Comparison of ENCODE assay signal across 20 cellular contexts in genomic region chr1:168105846-168106245, GRCh38. TPM values are rescaled to one million over a fixed set of nuclear protein-coding genes. Genes with fewer than 3 reads are reported as not detected.
DNase-seq lines count a peak whose midpoint lies in the region; ATAC-seq and TF ChIP-seq lines count a peak whose summit lies in the region.
"Had no signal": no experiment of that assay in that cellular context is flagged by ENCODE, and none has a peak within 500 bp of the region (broad histone marks: within the 10 kb centered on the region; RNA-seq: fewer than 3 reads in every experiment).

No MANE protein-coding gene starts in this region.

- H3K27ac ChIP-seq in HEK293 (ENCODE audit: extremely low read depth, low read depth, low read length) (no peak overlapping the region), coronary artery (no peak overlapping the region)
- H3K27ac ChIP-seq in CD4-positive, alpha-beta T cell (ENCODE audit: low read depth, low read length) = no peak overlapping the region
- H3K27ac ChIP-seq: BLaER1 treated with 17β-estradiol and CSF1 and Interleukin-3, amounts not matched to agents 10 nM and 100 nM; GM23248 had no signal

- intact Hi-C loops in CD4-positive, alpha-beta T cell (cut with DNase I, micrococcal nuclease) = no loop called here

- DNase-seq in coronary artery (ENCODE audit: low spot score) = peak; percentile 41
- DNase-seq in nephron progenitor cell = no peak
- no peak for DNase-seq in progenitor cell of endocrine pancreas (ENCODE audit: low spot score, unreplicated experiment)
- no peak for DNase-seq in activated CD8-positive, alpha-beta memory T cell treated with anti-CD3 and anti-CD28 coated beads, Interleukin-2, amount 50 U/mL, for 4 hours
- DNase-seq in CD4-positive, alpha-beta T cell = no peak
- DNase-seq: CD8-positive, alpha-beta memory T cell; COR-L47; DMS 273 treated with DMSO at 0.1 percent for 48 hours; DMS53; DND-41; EL; GM23248; HCEC 1CT; HFFc6 had no signal

- no peaks in the 10 kb centered on the region for H3K4me1 ChIP-seq in HEK293 (ENCODE audit: control insufficient read depth, insufficient read depth, low read length)
- H3K4me1 ChIP-seq: BLaER1 treated with 17β-estradiol and CSF1 and Interleukin-3, amounts not matched to agents 10 nM and 100 nM had no signal

- no peak for TF ChIP-seq CTCF in HEK293 (tag by site-specific recombination; IDR thresholded peaks at IDR 0.05)
- TF ChIP-seq CTCF in coronary artery (IDR thresholded peaks at IDR 0.05) = no peak
- no peak for TF ChIP-seq CTCF in nephron progenitor cell (IDR thresholded peaks at IDR 0.05)
- TF ChIP-seq CTCF in progenitor cell of endocrine pancreas (IDR thresholded peaks at IDR 0.05; ENCODE audit: unreplicated experiment) = no peak
- no peak for TF ChIP-seq CTCF in CD4-positive, alpha-beta T cell (IDR thresholded peaks at IDR 0.05)

- H3K4me3 Mint-ChIP-seq in nephron progenitor cell = no peak overlapping the region
- no peak overlapping the region for H3K4me3 Mint-ChIP-seq in progenitor cell of endocrine pancreas (ENCODE audit: low read depth)
- H3K4me3 Mint-ChIP-seq in CD4-positive, alpha-beta T cell = no peak overlapping the region
- H3K4me3 Mint-ChIP-seq: B cell; CD8-positive, alpha-beta memory T cell; HFFc6; IgD-negative memory B cell had no signal

- H3K4me3 ChIP-seq in HEK293 (ENCODE audit: low read depth, low read length) (no peak overlapping the region), coronary artery (no peak overlapping the region)
- H3K4me3 ChIP-seq: BLaER1 treated with 17β-estradiol and CSF1 and Interleukin-3, amounts not matched to agents 10 nM and 100 nM; GM12878; GM23248 had no signal

- H3K27me3 Mint-ChIP-seq in nephron progenitor cell (ENCODE audit: low read depth, poor library complexity) (no peaks in the 10 kb centered on the region), progenitor cell of endocrine pancreas (no peaks in the 10 kb centered on the region)
- no peaks in the 10 kb centered on the region for H3K27me3 Mint-ChIP-seq in CD4-positive, alpha-beta T cell

- H3K27ac Mint-ChIP-seq in nephron progenitor cell (peak overlapping the region; percentile 92), progenitor cell of endocrine pancreas (peak overlapping the region; percentile 9)
- H3K27ac Mint-ChIP-seq in CD4-positive, alpha-beta T cell = no peak overlapping the region
- H3K27ac Mint-ChIP-seq: B cell; CD8-positive, alpha-beta memory T cell; HFFc6; IgD-negative memory B cell had no signal

- H3K36me3 ChIP-seq in HEK293 (ENCODE audit: control insufficient read depth in 2 of 2, insufficient read depth in 1 of 2, low read length in 2 of 2) = peaks cover 0 to 15% of the 10 kb centered on the region in 2 experiments; a peak in 1 of 3 replicates
- H3K36me3 ChIP-seq: BLaER1 treated with 17β-estradiol and CSF1 and Interleukin-3, amounts not matched to agents 10 nM and 100 nM had no signal

- H3K9me3 Mint-ChIP-seq in nephron progenitor cell (peaks cover 4% of the 10 kb centered on the region), progenitor cell of endocrine pancreas (ENCODE audit: low read depth) (no peaks in the 10 kb centered on the region)
- no peaks in the 10 kb centered on the region for H3K9me3 Mint-ChIP-seq in CD4-positive, alpha-beta T cell
- H3K9me3 Mint-ChIP-seq: CD8-positive, alpha-beta memory T cell; HFFc6; IgD-negative memory B cell had no signal

- peaks cover 40% of the 10 kb centered on the region for H3K4me1 Mint-ChIP-seq in nephron progenitor cell
- H3K4me1 Mint-ChIP-seq in progenitor cell of endocrine pancreas (ENCODE audit: low read depth) = peaks cover 6% of the 10 kb centered on the region
- H3K4me1 Mint-ChIP-seq in CD4-positive, alpha-beta T cell (ENCODE audit: low read depth) = no peaks in the 10 kb centered on the region
- H3K4me1 Mint-ChIP-seq: B cell; CD8-positive, alpha-beta memory T cell; IgD-negative memory B cell had no signal

- no peaks in the 10 kb centered on the region for H3K27me3 ChIP-seq in CD4-positive, alpha-beta T cell (ENCODE audit: control insufficient read depth, insufficient read depth, low read length)
- H3K27me3 ChIP-seq: BLaER1 treated with 17β-estradiol and CSF1 and Interleukin-3, amounts not matched to agents 10 nM and 100 nM had no signal

- CTCF ChIA-PET in HEK293 (lab: Yijun Ruan, JAX) = interaction anchor here (0.6 to 1.4 kb wide), 2 partner anchors 22 to 233 kb away, joined by 3 to 5 read pairs; no protein-coding TSS in a partner anchor
- CTCF ChIA-PET in CD4-positive, alpha-beta T cell (lab: Charles Lee) = no interaction called here

- H3K9me3 ChIP-seq in HEK293 (ENCODE audit: control insufficient read depth, insufficient read depth, low read depth, low read length) = no peaks in the 10 kb centered on the region
- no peaks in the 10 kb centered on the region for H3K9me3 ChIP-seq in CD4-positive, alpha-beta T cell (ENCODE audit: control insufficient read depth, low read length)
- H3K9me3 ChIP-seq: BLaER1 treated with 17β-estradiol and CSF1 and Interleukin-3, amounts not matched to agents 10 nM and 100 nM had no signal

- no peak for ATAC-seq in GM19395 (IDR thresholded peaks at IDR 0.05; ENCODE audit: unreplicated experiment)
- ATAC-seq in CD4-positive, alpha-beta T cell (ENCODE audit: poor library complexity) = no peak
- ATAC-seq: GM12878 had no signal

- POLR2A ChIA-PET in HEK293 (lab: Yijun Ruan, JAX) = no interaction called here
- POLR2A ChIA-PET in CD4-positive, alpha-beta T cell (lab: Charles Lee) = no interaction called here

- H3K36me3 Mint-ChIP-seq in nephron progenitor cell (ENCODE audit: low read depth) (peaks cover 65% of the 10 kb centered on the region), progenitor cell of endocrine pancreas (ENCODE audit: insufficient read depth) (peaks cover 11% of the 10 kb centered on the region)
- H3K36me3 Mint-ChIP-seq in CD4-positive, alpha-beta T cell (ENCODE audit: low read depth) = no peaks in the 10 kb centered on the region
- H3K36me3 Mint-ChIP-seq: CD8-positive, alpha-beta memory T cell; IgD-negative memory B cell had no signal

TF ChIP-seq in HEK293, 187 proteins besides CTCF, POLR2A, EP300 and RAD21:
- peak; percentile 24; the same call in 1 of the 2 replicates for TF ChIP-seq PRDM1 (tag by site-specific recombination; IDR thresholded peaks at IDR 0.05)
- no peak for TF ChIP-seq KLF16 (tag by site-specific recombination; IDR thresholded peaks at IDR 0.05)

RNA-seq across cellular contexts. Expression of gene GPR161, which starts 30.9 kb away (rescaled TPM):
- total RNA-seq in progenitor cell of endocrine pancreas = 57.7 and 58.5 TPM in 2 replicates
- total RNA-seq in CD4-positive, alpha-beta T cell = not detected

Comparison
In these comparisons a context has a peak if more than half of its experiments do, and no peak if none do; other contexts are left out.
1. RNA of gene GPR161, which starts 30.9 kb away (total RNA-seq): 57.7 to 58.5 TPM in progenitor cell of endocrine pancreas; not detected in CD4-positive, alpha-beta T cell; every median in the first group is over 10 times any median in the second.